29 cellular contexts compared by ENCODE assay signal in genomic region chr13:100146534-100146933, GRCh38.
"Had no signal": no experiment of that assay in that cellular context is flagged by ENCODE, and none has a peak within 500 bp of the region (broad histone marks: within the 10 kb centered on the region; RNA-seq: fewer than 3 reads in every experiment).

No MANE protein-coding gene starts in this region.

- ATAC-seq: effector memory CD8-positive, alpha-beta T cell; esophagus mucosa; foreskin keratinocyte; gastrocnemius medialis; gastroesophageal sphincter; heart left ventricle; heart right ventricle had no signal

- H3K36me3 ChIP-seq: colonic mucosa, gastrocnemius medialis had no signal

- H3K27ac ChIP-seq: colonic mucosa, coronary artery, dorsolateral prefrontal cortex, epithelial cell of prostate, esophagus muscularis mucosa, esophagus squamous epithelium, foreskin keratinocyte, gastrocnemius medialis, gastroesophageal sphincter, heart left ventricle, heart right ventricle had no signal

- H3K9me3 ChIP-seq: colonic mucosa, esophagus muscularis mucosa, gastrocnemius medialis had no signal

- H3K27ac Mint-ChIP-seq: dendritic cell treated with granulocyte-macrophage colony-stimulating factor and Interleukin-4, amounts not matched to agents 40 ng/mL and 50 ng/mL, for 4 days; effector memory CD8-positive, alpha-beta T cell; endodermal cell had no signal

- H3K4me3 Mint-ChIP-seq: dendritic cell treated with granulocyte-macrophage colony-stimulating factor and Interleukin-4, amounts not matched to agents 40 ng/mL and 50 ng/mL, for 4 days; effector memory CD8-positive, alpha-beta T cell; endodermal cell had no signal

- H3K4me1 ChIP-seq: colonic mucosa, esophagus muscularis mucosa, esophagus squamous epithelium, foreskin keratinocyte, gastrocnemius medialis, gastroesophageal sphincter, heart right ventricle had no signal

- DNase-seq: colonic mucosa; cortex of kidney; dermis blood vessel endothelial cell; dorsolateral prefrontal cortex; effector CD4-positive, alpha-beta T cell; effector CD8-positive, alpha-beta T cell; effector memory CD4-positive, alpha-beta T cell; effector memory CD8-positive, alpha-beta T cell; endodermal cell; erythroblast; esophagus squamous epithelium; foreskin fibroblast; foreskin keratinocyte; foreskin melanocyte; gastrocnemius medialis; glutamatergic neuron; head of caudate nucleus; heart left ventricle; heart right ventricle had no signal

- FAIRE-seq: colon, endometrium, endothelial cell of umbilical vein, frontal cortex had no signal

- H3K27me3 Mint-ChIP-seq: dendritic cell treated with granulocyte-macrophage colony-stimulating factor and Interleukin-4, amounts not matched to agents 40 ng/mL and 50 ng/mL, for 4 days; effector memory CD8-positive, alpha-beta T cell had no signal

- H3K27me3 ChIP-seq: colonic mucosa, dorsolateral prefrontal cortex, esophagus muscularis mucosa, esophagus squamous epithelium, foreskin keratinocyte, gastrocnemius medialis, gastroesophageal sphincter, heart left ventricle, heart right ventricle had no signal

- H3K4me3 ChIP-seq: colonic mucosa, coronary artery, dorsolateral prefrontal cortex, esophagus muscularis mucosa, esophagus squamous epithelium, gastrocnemius medialis, gastroesophageal sphincter, heart left ventricle, heart right ventricle had no signal

- H3K9me3 Mint-ChIP-seq: effector memory CD8-positive, alpha-beta T cell had no signal
